In genomic region chr7:139732471-139733167, GRCh38 we compare ENCODE assay signal across 9 cellular contexts. TPM values are rescaled to one million over a fixed set of nuclear protein-coding genes. Genes with fewer than 3 reads are reported as not detected.
DNase-seq lines count a peak whose midpoint lies in the region; ATAC-seq and TF ChIP-seq lines count a peak whose summit lies in the region.
"Had no signal": no experiment of that assay in that cellular context is flagged by ENCODE, and none has a peak within 500 bp of the region (broad histone marks: within the 10 kb centered on the region; RNA-seq: fewer than 3 reads in every experiment).

No MANE protein-coding gene starts in this region.

- DNase-seq in T-helper 17 cell (no peak), esophagus squamous epithelium (lab: John Stamatoyannopoulos, UW) (no peak), upper lobe of right lung (no peak), NCI-H146 treated with DMSO at 0.1 percent for 48 hours (lab: John Stamatoyannopoulos, UW; ENCODE audit: unreplicated experiment) (no peak)
- no peak for DNase-seq in naive thymus-derived CD4-positive, alpha-beta T cell
- no peak for DNase-seq in CD8-positive, alpha-beta memory T cell
- DNase-seq: DMS 273 treated with DMSO at 0.1 percent for 48 hours had no signal

- H3K4me3 Mint-ChIP-seq in T-helper 17 cell, result no peak overlapping the region
- H3K4me3 Mint-ChIP-seq in naive thymus-derived CD4-positive, alpha-beta T cell, result peak overlapping the region in 2 of 10 donors; percentile 20 to 64
- H3K4me3 Mint-ChIP-seq in CD8-positive, alpha-beta memory T cell, result no peak overlapping the region

- peak overlapping the region; percentile 84 for H3K27ac Mint-ChIP-seq in T-helper 17 cell
- H3K27ac Mint-ChIP-seq in naive thymus-derived CD4-positive, alpha-beta T cell, result peak overlapping the region in 6 of 9 donors; percentile 15 to 91 (median 68)
- H3K27ac Mint-ChIP-seq in CD8-positive, alpha-beta memory T cell, result peak overlapping the region in 1 of 8 donors; percentile 83

- peaks cover 0 to 2% (median 0%) of the 10 kb centered on the region in 11 donors for H3K9me3 Mint-ChIP-seq in naive thymus-derived CD4-positive, alpha-beta T cell
- H3K9me3 Mint-ChIP-seq in CD8-positive, alpha-beta memory T cell, result no peaks in the 10 kb centered on the region

- ATAC-seq in T-helper 17 cell, result no peak
- no peak for ATAC-seq in naive thymus-derived CD4-positive, alpha-beta T cell
- ATAC-seq in upper lobe of right lung, result peak; percentile 55
- no peak for ATAC-seq in GM21529 (IDR thresholded peaks at IDR 0.05; ENCODE audit: unreplicated experiment)
- ATAC-seq: GM12878 had no signal

- H3K27me3 ChIP-seq in esophagus squamous epithelium (no peaks in the 10 kb centered on the region), upper lobe of right lung (no peaks in the 10 kb centered on the region)
- H3K27me3 ChIP-seq in naive thymus-derived CD4-positive, alpha-beta T cell (ENCODE audit: control insufficient read depth in 2 of 2, insufficient read depth in 2 of 2, low read length in 2 of 2), result no peaks in the 10 kb centered on the region
- H3K27me3 ChIP-seq in CD8-positive, alpha-beta memory T cell (ENCODE audit: insufficient read depth, low read length, poor library complexity, severe bottlenecking), result no peaks in the 10 kb centered on the region

- peaks cover 44% of the 10 kb centered on the region for H3K4me1 Mint-ChIP-seq in T-helper 17 cell
- H3K4me1 Mint-ChIP-seq in naive thymus-derived CD4-positive, alpha-beta T cell, result peaks cover 40 to 87% (median 81%) of the 10 kb centered on the region in 7 donors
- peaks cover 29 to 38% (median 35%) of the 10 kb centered on the region in 3 donors for H3K4me1 Mint-ChIP-seq in CD8-positive, alpha-beta memory T cell

- intact Hi-C loops in esophagus squamous epithelium (cut with DNase I), result no loop called here
- intact Hi-C loops in naive thymus-derived CD4-positive, alpha-beta T cell (cut with micrococcal nuclease), result loop anchor here in 1 of 2 donors (5.0 kb wide), 1 partner anchor 45 kb away; the partner anchor contains the start of gene HIPK2
- intact Hi-C loops in upper lobe of right lung (cut with DNase I), result no loop called here

- WGBS in esophagus squamous epithelium, 2 donors, result 82 to 93% methylated on average over 2 of the region's 2 CpGs

- peaks cover 0 to 14% (median 0%) of the 10 kb centered on the region in 3 donors for H3K36me3 ChIP-seq in esophagus squamous epithelium
- H3K36me3 ChIP-seq in naive thymus-derived CD4-positive, alpha-beta T cell (ENCODE audit: control insufficient read depth in 2 of 3, insufficient read depth in 3 of 3, low read length in 3 of 3), result no peaks in the 10 kb centered on the region
- no peaks in the 10 kb centered on the region for H3K36me3 ChIP-seq in upper lobe of right lung
- no peaks in the 10 kb centered on the region for H3K36me3 ChIP-seq in CD8-positive, alpha-beta memory T cell (ENCODE audit: insufficient read depth, low read length)

- no peaks in the 10 kb centered on the region for H3K9me3 ChIP-seq in T-helper 17 cell (ENCODE audit: control insufficient read depth, low read length, poor library complexity, severe bottlenecking)
- H3K9me3 ChIP-seq in esophagus squamous epithelium, result no peaks in the 10 kb centered on the region
- H3K9me3 ChIP-seq in naive thymus-derived CD4-positive, alpha-beta T cell (ENCODE audit: control insufficient read depth in 2 of 3, low read length in 3 of 3), result no peaks in the 10 kb centered on the region
- H3K9me3 ChIP-seq in upper lobe of right lung, result no peaks in the 10 kb centered on the region
- no peaks in the 10 kb centered on the region for H3K9me3 ChIP-seq in CD8-positive, alpha-beta memory T cell (ENCODE audit: low read length)

- no peaks in the 10 kb centered on the region for H3K36me3 Mint-ChIP-seq in T-helper 17 cell (ENCODE audit: low read depth)
- H3K36me3 Mint-ChIP-seq in naive thymus-derived CD4-positive, alpha-beta T cell, result peaks cover 6 to 30% (median 21%) of the 10 kb centered on the region in 5 donors
- H3K36me3 Mint-ChIP-seq in CD8-positive, alpha-beta memory T cell, result peaks cover 0 to 9% (median 3%) of the 10 kb centered on the region in 3 donors

- peak overlapping the region in 1 of 4 donors; percentile 17 for H3K4me3 ChIP-seq in esophagus squamous epithelium
- no peak overlapping the region for H3K4me3 ChIP-seq in naive thymus-derived CD4-positive, alpha-beta T cell (ENCODE audit: low read length)
- no peak overlapping the region for H3K4me3 ChIP-seq in upper lobe of right lung
- no peak overlapping the region for H3K4me3 ChIP-seq in CD8-positive, alpha-beta memory T cell (ENCODE audit: low read length)
- H3K4me3 ChIP-seq: GM12878 had no signal

- POLR2A ChIA-PET in naive thymus-derived CD4-positive, alpha-beta T cell (lab: Charles Lee), result no interaction called here
- POLR2A ChIA-PET in CD8-positive, alpha-beta memory T cell (lab: Charles Lee), result no interaction called here

- TF ChIP-seq POLR2A in esophagus squamous epithelium (IDR thresholded peaks at IDR 0.05), result no peak

- H3K4me1 ChIP-seq in esophagus squamous epithelium (peaks cover 31 to 76% (median 40%) of the 10 kb centered on the region in 3 donors), upper lobe of right lung (peaks cover 51% of the 10 kb centered on the region)
- H3K4me1 ChIP-seq in naive thymus-derived CD4-positive, alpha-beta T cell (ENCODE audit: control insufficient read depth in 2 of 2, insufficient read depth in 2 of 2, low read length in 2 of 2), result peaks cover 0 to 36% of the 10 kb centered on the region in 2 donors
- peaks cover 26% of the 10 kb centered on the region for H3K4me1 ChIP-seq in CD8-positive, alpha-beta memory T cell (ENCODE audit: insufficient read depth, low read length)

- no peak for TF ChIP-seq CTCF in esophagus squamous epithelium (IDR thresholded peaks at IDR 0.05)
- no peak for TF ChIP-seq CTCF in upper lobe of right lung (IDR thresholded peaks at IDR 0.05)

- H3K27ac ChIP-seq in esophagus squamous epithelium, result peak overlapping the region; percentile 37 to 85 (median 68)
- H3K27ac ChIP-seq in naive thymus-derived CD4-positive, alpha-beta T cell (ENCODE audit: low read depth, low read length), result no peak overlapping the region
- peak overlapping the region; percentile 83 for H3K27ac ChIP-seq in upper lobe of right lung
- no peak overlapping the region for H3K27ac ChIP-seq in CD8-positive, alpha-beta memory T cell (ENCODE audit: low read depth, low read length)

- CTCF ChIA-PET in naive thymus-derived CD4-positive, alpha-beta T cell (lab: Charles Lee), result no interaction called here
- CTCF ChIA-PET in CD8-positive, alpha-beta memory T cell (lab: Charles Lee), result interaction anchor here (0.7 kb wide), 1 partner anchor 87 kb away, joined by 3 read pairs; no protein-coding TSS in a partner anchor

- H3K27me3 Mint-ChIP-seq in T-helper 17 cell, result no peaks in the 10 kb centered on the region
- H3K27me3 Mint-ChIP-seq in naive thymus-derived CD4-positive, alpha-beta T cell, result no peaks in the 10 kb centered on the region
- no peaks in the 10 kb centered on the region for H3K27me3 Mint-ChIP-seq in CD8-positive, alpha-beta memory T cell

RNA-seq across cellular contexts. Expression of gene HIPK2, which starts 45.2 kb away (rescaled TPM):
- total RNA-seq in T-helper 17 cell, result 10 to 100 TPM; 36.9 to 42.9 TPM
- 10 to 100 TPM; 17.8 to 37.9 (median 29.3) TPM for total RNA-seq in esophagus squamous epithelium
- total RNA-seq in naive thymus-derived CD4-positive, alpha-beta T cell, result 10 to 100 TPM; 27.3 to 44.0 (median 37.3) TPM
- polyA plus RNA-seq in naive thymus-derived CD4-positive, alpha-beta T cell, result 1 to 10 TPM; 4.6 to 8.5 TPM
- 64.3 TPM for total RNA-seq in upper lobe of right lung
- total RNA-seq in CD8-positive, alpha-beta memory T cell, result 10 to 100 TPM; 21.2 to 22.7 TPM
- 1.7 TPM for polyA plus RNA-seq in CD8-positive, alpha-beta memory T cell

Comparison
In these comparisons a context has a peak if more than half of its experiments do, and no peak if none do; other contexts are left out.
1. H3K27ac ChIP-seq: peak in esophagus squamous epithelium (4 of 4) and upper lobe of right lung (single experiment); none in naive thymus-derived CD4-positive, alpha-beta T cell (single experiment) and CD8-positive, alpha-beta memory T cell (single experiment).